In genomic region chr10:103679096-103679790, GRCh38 we compare ENCODE assay signal across 8 cellular contexts.
DNase-seq lines count a peak whose midpoint lies in the region; ATAC-seq and TF ChIP-seq lines count a peak whose summit lies in the region.

No MANE protein-coding gene starts in this region.

- no peaks in the 10 kb centered on the region for H3K79me2 ChIP-seq in neural progenitor cell (ENCODE audit: low read depth)

- H3K4me3 ChIP-seq in foreskin fibroblast (ENCODE audit: low read depth in 1 of 2, low read length in 2 of 2) (no peak overlapping the region), neural progenitor cell (no peak overlapping the region)

- no peak overlapping the region for H3K27ac Mint-ChIP-seq in neural progenitor cell

- TF ChIP-seq CTCF in foreskin fibroblast (IDR thresholded peaks at IDR 0.05; ENCODE audit: low read depth, low read length) (no peak), neural progenitor cell (IDR thresholded peaks at IDR 0.05) (no peak)

- H3F3A ChIP-seq in neural progenitor cell (ENCODE audit: low read depth), result peaks cover 2% of the 10 kb centered on the region

- peak; percentile 42 for DNase-seq in RPMI7951 (ENCODE audit: low read depth)
- peak; percentile 57 for DNase-seq in pons (ENCODE audit: low spot score)
- DNase-seq in foreskin fibroblast, result no peak
- no peak for DNase-seq in HUDEP-2 (lab: John Stamatoyannopoulos, UW; ENCODE audit: unreplicated experiment in 76 of 76)
- no peak for DNase-seq in HuH-7 (ENCODE audit: low spot score)
- DNase-seq in neural progenitor cell (ENCODE audit: low spot score), result no peak

- H3K4me1 ChIP-seq in neural progenitor cell, result peaks cover 25% of the 10 kb centered on the region

- no peak overlapping the region for H3K4me3 Mint-ChIP-seq in neural progenitor cell

- H4K20me1 ChIP-seq in neural progenitor cell (ENCODE audit: low read depth), result no peaks in the 10 kb centered on the region

- H3K4me1 Mint-ChIP-seq in neural progenitor cell, result peaks cover 29% of the 10 kb centered on the region

- H3K27me3 Mint-ChIP-seq in neural progenitor cell (ENCODE audit: insufficient read depth, low read depth), result peaks cover 1% of the 10 kb centered on the region

- H3K36me3 Mint-ChIP-seq in neural progenitor cell, result no peaks in the 10 kb centered on the region

- no peaks in the 10 kb centered on the region for H3K27me3 ChIP-seq in neural progenitor cell

- no peak overlapping the region for H2AFZ ChIP-seq in neural progenitor cell (replicated peaks)

- no peaks in the 10 kb centered on the region for H3K9me3 Mint-ChIP-seq in neural progenitor cell

- H3K9me3 ChIP-seq in neural progenitor cell (ENCODE audit: low read depth), result no peaks in the 10 kb centered on the region

- no peaks in the 10 kb centered on the region for H3K36me3 ChIP-seq in neural progenitor cell

- H3K27ac ChIP-seq in neural progenitor cell, result no peak overlapping the region

- no peak overlapping the region for H3K4me2 ChIP-seq in neural progenitor cell

- ATAC-seq in GM18520 (IDR thresholded peaks at IDR 0.05; ENCODE audit: unreplicated experiment), result peak; percentile 34
- peak; percentile 76 for ATAC-seq in HG02571 (IDR thresholded peaks at IDR 0.05; ENCODE audit: unreplicated experiment)

- no peak overlapping the region for H3K9ac ChIP-seq in neural progenitor cell

Comparison
In these comparisons a context has a peak if more than half of its experiments do, and no peak if none do; other contexts are left out.
1. DNase-seq: peak in RPMI7951 (single experiment) and pons (single experiment); none in foreskin fibroblast (0 of 2), HUDEP-2 (0 of 76), HuH-7 (single experiment) and neural progenitor cell (single experiment).